Comparison of ENCODE assay signal across 1 cellular context in genomic region chr2:179174240-179174639, GRCh38.
TF ChIP-seq lines count a peak whose summit lies in the region.

No MANE protein-coding gene starts in this region.

TF ChIP-seq in HepG2, 621 proteins besides CTCF, POLR2A, EP300 and RAD21 (continued from another document):
- TF ChIP-seq HNF4A (CRISPR knock-in tag; IDR thresholded peaks at IDR 0.05) (peak; percentile 61; the same call in 1 of the 2 replicates), ZFP82 (CRISPR knock-in tag; IDR thresholded peaks at IDR 0.05; ENCODE audit: borderline replicate concordance) (no peak), ZNF367 (CRISPR knock-in tag; IDR thresholded peaks at IDR 0.05; ENCODE audit: borderline replicate concordance) (no peak), HOXD1 (CRISPR knock-in tag; IDR thresholded peaks at IDR 0.05) (no peak), ARID3A (IDR thresholded peaks at IDR 0.05; ENCODE audit: low read depth, low read length) (peak; percentile 47; the same call in 1 of the 2 replicates), FOXA3 (CRISPR knock-in tag; IDR thresholded peaks at IDR 0.05) (no peak)
- TF ChIP-seq, protein P1, sequence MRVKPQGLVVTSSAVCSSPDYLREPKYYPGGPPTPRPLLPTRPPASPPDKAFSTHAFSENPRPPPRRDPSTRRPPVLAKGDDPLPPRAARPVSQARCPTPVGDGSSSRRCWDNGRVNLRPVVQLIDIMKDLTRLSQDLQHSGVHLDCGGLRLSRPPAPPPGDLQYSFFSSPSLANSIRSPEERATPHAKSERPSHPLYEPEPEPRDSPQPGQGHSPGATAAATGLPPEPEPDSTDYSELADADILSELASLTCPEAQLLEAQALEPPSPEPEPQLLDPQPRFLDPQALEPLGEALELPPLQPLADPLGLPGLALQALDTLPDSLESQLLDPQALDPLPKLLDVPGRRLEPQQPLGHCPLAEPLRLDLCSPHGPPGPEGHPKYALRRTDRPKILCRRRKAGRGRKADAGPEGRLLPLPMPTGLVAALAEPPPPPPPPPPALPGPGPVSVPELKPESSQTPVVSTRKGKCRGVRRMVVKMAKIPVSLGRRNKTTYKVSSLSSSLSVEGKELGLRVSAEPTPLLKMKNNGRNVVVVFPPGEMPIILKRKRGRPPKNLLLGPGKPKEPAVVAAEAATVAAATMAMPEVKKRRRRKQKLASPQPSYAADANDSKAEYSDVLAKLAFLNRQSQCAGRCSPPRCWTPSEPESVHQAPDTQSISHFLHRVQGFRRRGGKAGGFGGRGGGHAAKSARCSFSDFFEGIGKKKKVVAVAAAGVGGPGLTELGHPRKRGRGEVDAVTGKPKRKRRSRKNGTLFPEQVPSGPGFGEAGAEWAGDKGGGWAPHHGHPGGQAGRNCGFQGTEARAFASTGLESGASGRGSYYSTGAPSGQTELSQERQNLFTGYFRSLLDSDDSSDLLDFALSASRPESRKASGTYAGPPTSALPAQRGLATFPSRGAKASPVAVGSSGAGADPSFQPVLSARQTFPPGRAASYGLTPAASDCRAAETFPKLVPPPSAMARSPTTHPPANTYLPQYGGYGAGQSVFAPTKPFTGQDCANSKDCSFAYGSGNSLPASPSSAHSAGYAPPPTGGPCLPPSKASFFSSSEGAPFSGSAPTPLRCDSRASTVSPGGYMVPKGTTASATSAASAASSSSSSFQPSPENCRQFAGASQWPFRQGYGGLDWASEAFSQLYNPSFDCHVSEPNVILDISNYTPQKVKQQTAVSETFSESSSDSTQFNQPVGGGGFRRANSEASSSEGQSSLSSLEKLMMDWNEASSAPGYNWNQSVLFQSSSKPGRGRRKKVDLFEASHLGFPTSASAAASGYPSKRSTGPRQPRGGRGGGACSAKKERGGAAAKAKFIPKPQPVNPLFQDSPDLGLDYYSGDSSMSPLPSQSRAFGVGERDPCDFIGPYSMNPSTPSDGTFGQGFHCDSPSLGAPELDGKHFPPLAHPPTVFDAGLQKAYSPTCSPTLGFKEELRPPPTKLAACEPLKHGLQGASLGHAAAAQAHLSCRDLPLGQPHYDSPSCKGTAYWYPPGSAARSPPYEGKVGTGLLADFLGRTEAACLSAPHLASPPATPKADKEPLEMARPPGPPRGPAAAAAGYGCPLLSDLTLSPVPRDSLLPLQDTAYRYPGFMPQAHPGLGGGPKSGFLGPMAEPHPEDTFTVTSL (CRISPR knock-in tag; IDR thresholded peaks at IDR 0.05; ENCODE audit: borderline replicate concordance) = peak; percentile 35; the same call in 1 of the 2 replicates
